Comparison of ENCODE assay signal across 8 cellular contexts in the genomic region with DNA sequence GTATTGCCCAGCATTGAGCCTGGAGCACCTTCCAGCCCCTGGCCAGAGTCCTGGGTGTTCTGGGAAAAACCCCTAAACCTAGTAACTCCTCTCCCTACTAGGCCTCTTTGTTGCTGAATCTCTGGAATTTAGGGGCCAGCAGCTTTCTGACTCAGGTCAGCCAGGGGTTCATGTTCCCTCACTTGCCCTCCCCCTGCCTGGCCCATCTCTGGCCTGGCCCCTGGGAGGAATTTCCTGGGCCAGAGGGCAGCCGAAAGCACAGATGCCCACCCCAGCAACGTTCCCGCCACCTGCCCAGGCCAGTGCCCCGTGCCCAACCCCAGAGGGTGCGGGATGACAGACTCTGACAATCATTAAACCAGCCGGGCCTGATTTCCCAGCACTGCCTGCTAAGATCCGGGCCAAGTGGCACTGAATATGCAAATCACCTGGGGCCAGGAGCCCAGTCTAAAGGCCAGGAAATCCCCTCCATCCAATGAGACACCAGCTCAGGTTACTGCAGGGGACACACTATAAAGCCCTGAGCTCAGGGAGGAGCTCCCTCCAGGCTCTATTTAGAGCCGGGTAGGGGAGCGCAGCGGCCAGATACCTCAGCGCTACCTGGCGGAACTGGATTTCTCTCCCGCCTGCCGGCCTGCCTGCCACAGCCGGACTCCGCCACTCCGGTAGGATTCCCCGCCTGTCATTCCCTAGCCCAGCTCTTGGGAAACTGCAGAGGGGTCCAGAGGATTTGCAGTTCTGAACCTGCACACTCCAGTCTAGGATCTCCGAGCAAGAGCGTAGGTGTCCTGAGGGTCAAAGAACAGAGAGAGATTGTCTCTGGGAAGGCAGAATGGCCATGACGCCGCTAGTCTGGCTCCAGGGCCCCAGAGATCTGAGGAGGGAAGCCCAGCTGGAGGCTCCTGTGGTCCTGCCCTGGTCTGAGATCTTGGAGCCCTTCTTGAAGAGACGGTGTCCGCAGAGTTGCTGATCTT. TPM values are rescaled to one million over a fixed set of nuclear protein-coding genes. Genes with fewer than 3 reads are reported as not detected.
DNase-seq lines count a peak whose midpoint lies in the region; ATAC-seq lines count a peak whose summit lies in the region.

A gene (plus strand): TSS at position 546 of the 974 bp plus-strand sequence. CDS start 550 bp downstream, outside the sequence.

- H3K36me3 ChIP-seq in HUES6 (ENCODE audit: control insufficient read depth, insufficient read depth, low read length): peaks cover 34% of the 10 kb centered on the region

- H3K27ac ChIP-seq in HUES6 (ENCODE audit: low read depth, low read length): peak within 1 kb of the TSS; percentile 46; the same call in 1 of the 2 replicates

- peak within 1 kb of the TSS; percentile 70 for H3K9ac ChIP-seq in HUES6 (ENCODE audit: low read length)

- ATAC-seq in GM19468 (IDR thresholded peaks at IDR 0.05; ENCODE audit: extremely low read depth, unreplicated experiment) (peak; percentile 53), left lobe of liver (peak; percentile 83)

- no peaks in the 10 kb centered on the region for H3K9me3 ChIP-seq in HUES6 (ENCODE audit: control insufficient read depth, insufficient read depth, low read depth, low read length)

- H3K4me1 ChIP-seq in HUES6 (ENCODE audit: control insufficient read depth, insufficient read depth, low read length): peaks cover 47% of the 10 kb centered on the region

- peak within 1 kb of the TSS; percentile 70 for H3K4me3 ChIP-seq in HUES6 (ENCODE audit: low read depth, low read length)

- no peaks in the 10 kb centered on the region for H3K27me3 ChIP-seq in HUES6 (ENCODE audit: control insufficient read depth, insufficient read depth, low read length)

- DNase-seq in DMS79 (lab: John Stamatoyannopoulos, UW) (peak; percentile 98), SW480 (ENCODE audit: low spot score) (peak; percentile 99), left lobe of liver (ENCODE audit: low spot score) (peak; percentile 97), epidermal melanocyte (ENCODE audit: insufficient read length, low spot score) (no peak), anterior cingulate cortex (lab: John Stamatoyannopoulos, UW) (no peak), T1000 (lab: John Stamatoyannopoulos, UW) (no peak)

RNA-seq across cellular contexts. Expression of the gene that starts here (rescaled TPM):
- 16.2 TPM for total RNA-seq in left lobe of liver

Comparison
In these comparisons a context has a peak if more than half of its experiments do, and no peak if none do; other contexts are left out.
1. DNase-seq: peak in DMS79 (single experiment), SW480 (single experiment) and left lobe of liver (single experiment); none in epidermal melanocyte (single experiment), anterior cingulate cortex (0 of 58) and T1000 (single experiment).